Comparison of ENCODE assay signal across 13 cellular contexts in the genomic region with DNA sequence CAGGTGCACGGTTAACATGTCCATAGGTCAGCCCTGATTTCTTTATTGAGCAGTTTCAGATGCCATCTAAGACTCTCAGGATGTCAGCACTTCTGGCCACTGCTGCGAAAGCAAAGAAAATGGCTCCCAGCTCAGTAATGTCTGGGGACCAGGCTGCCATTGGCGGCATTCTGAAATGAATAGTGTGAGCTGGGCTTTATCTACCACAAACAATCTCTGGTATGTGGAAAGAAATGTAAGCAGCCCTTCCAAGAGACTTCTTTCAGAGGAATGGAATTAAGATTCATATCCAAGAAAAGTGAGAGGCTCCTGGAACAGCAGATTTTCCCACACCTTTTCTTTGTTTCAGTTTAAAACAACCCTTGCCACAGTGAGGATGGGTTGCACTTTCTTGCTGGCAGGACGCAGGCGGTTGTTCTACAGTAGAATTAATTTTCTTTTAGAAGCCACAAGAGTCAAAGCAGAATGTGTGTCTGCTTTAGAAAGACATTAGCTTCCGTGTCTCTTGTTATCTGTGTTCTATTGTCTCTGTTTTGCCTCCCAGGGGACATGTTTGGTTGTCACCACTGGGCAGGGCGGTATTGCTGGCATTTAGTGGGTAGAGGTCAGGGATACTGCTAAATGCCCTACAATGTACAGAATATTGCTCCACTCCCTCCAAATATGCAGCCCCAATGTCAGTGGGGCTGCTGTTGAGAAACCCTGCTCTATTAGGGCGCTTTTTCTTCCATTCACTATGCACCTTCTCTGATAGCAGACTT.
DNase-seq lines count a peak whose midpoint lies in the region; ATAC-seq, FAIRE-seq and TF ChIP-seq lines count a peak whose summit lies in the region.
"Had no signal": no experiment of that assay in that cellular context is flagged by ENCODE, and none has a peak within 500 bp of the region (broad histone marks: within the 10 kb centered on the region; RNA-seq: fewer than 3 reads in every experiment).

No MANE protein-coding gene starts in this region.

- ATAC-seq in GM21367 (IDR thresholded peaks at IDR 0.05; ENCODE audit: unreplicated experiment): no peak
- ATAC-seq: stimulated activated memory B cell treated with anti-CD40 and anti-IgM and Interleukin-4, amounts not matched to agents 10 μg/mL and 1 μg/mL and 100 μg/mL, for 72 hours had no signal

- H3K27ac ChIP-seq in testis: no peak overlapping the region

- no peak for TF ChIP-seq POLR2A in testis (IDR thresholded peaks at IDR 0.05)
- TF ChIP-seq POLR2A in GM12891 (IDR thresholded peaks at IDR 0.05; ENCODE audit: low read depth, low read length): no peak

- DNase-seq in EH (ENCODE audit: low read depth) (peak; percentile 93), RPMI7951 (ENCODE audit: low read depth) (peak; percentile 72), fibroblast of the aortic adventitia (ENCODE audit: low read depth) (peak; percentile 94), osteocyte (ENCODE audit: extremely low spot score, unreplicated experiment) (no peak), testis (no peak), HPDE6-E6E7 (ENCODE audit: extremely low spot score) (no peak), GM12891 (ENCODE audit: insufficient read length, low spot score) (no peak)
- DNase-seq: activated B cell treated with CpG ODN at 0.5 μM for 24 hours; activated effector memory CD4-positive, alpha-beta T cell treated with Interleukin-2 at 50 U/mL for 16 hours; NCI-H187 treated with DMSO at 0.1 percent for 48 hours had no signal

- peaks cover 6% of the 10 kb centered on the region for H3K27me3 Mint-ChIP-seq in osteocyte (ENCODE audit: unreplicated experiment)

- TF ChIP-seq CTCF in fibroblast of the aortic adventitia (IDR thresholded peaks at IDR 0.05; ENCODE audit: insufficient read depth, low read length) (no peak), osteocyte (IDR thresholded peaks at IDR 0.05) (no peak), testis (IDR thresholded peaks at IDR 0.05) (no peak)

- peak overlapping the region; percentile 60 for H3K27ac Mint-ChIP-seq in osteocyte (ENCODE audit: unreplicated experiment)
- H3K27ac Mint-ChIP-seq: activated B cell treated with CpG ODN at 0.5 μM for 24 hours; stimulated activated memory B cell treated with anti-CD40 and anti-IgM and Interleukin-4, amounts not matched to agents 10 μg/mL and 1 μg/mL and 100 μg/mL, for 72 hours had no signal

- 73 to 81% methylated on average over 8 of the region's 8 CpGs for whole genome bisulfite sequencing in testis, 2 donors

- no peaks in the 10 kb centered on the region for H3K36me3 Mint-ChIP-seq in osteocyte (ENCODE audit: unreplicated experiment)
- H3K36me3 Mint-ChIP-seq: stimulated activated memory B cell treated with anti-CD40 and anti-IgM and Interleukin-4, amounts not matched to agents 10 μg/mL and 1 μg/mL and 100 μg/mL, for 72 hours had no signal

- peak overlapping the region; percentile 25 for H3K4me3 ChIP-seq in fibroblast of the aortic adventitia (ENCODE audit: low read depth, low read length)
- H3K4me3 ChIP-seq in testis: no peak overlapping the region

- H3K9me3 ChIP-seq in testis: no peaks in the 10 kb centered on the region

- no peaks in the 10 kb centered on the region for H3K36me3 ChIP-seq in testis (ENCODE audit: low read depth, missing control alignments)

- FAIRE-seq in GM12891 (lab: Jason Lieb, UNC): no peak

- peaks cover 12% of the 10 kb centered on the region for H3K4me1 Mint-ChIP-seq in osteocyte (ENCODE audit: unreplicated experiment)
- H3K4me1 Mint-ChIP-seq: activated B cell treated with CpG ODN at 0.5 μM for 24 hours; stimulated activated memory B cell treated with anti-CD40 and anti-IgM and Interleukin-4, amounts not matched to agents 10 μg/mL and 1 μg/mL and 100 μg/mL, for 72 hours had no signal

- H3K4me1 ChIP-seq in testis: no peaks in the 10 kb centered on the region

- H3K4me3 Mint-ChIP-seq in osteocyte (ENCODE audit: unreplicated experiment): no peak overlapping the region
- H3K4me3 Mint-ChIP-seq: activated B cell treated with CpG ODN at 0.5 μM for 24 hours; neural crest cell; stimulated activated memory B cell treated with anti-CD40 and anti-IgM and Interleukin-4, amounts not matched to agents 10 μg/mL and 1 μg/mL and 100 μg/mL, for 72 hours had no signal

- H3K9me3 Mint-ChIP-seq in osteocyte (ENCODE audit: unreplicated experiment): no peaks in the 10 kb centered on the region
- H3K9me3 Mint-ChIP-seq: activated B cell treated with CpG ODN at 0.5 μM for 24 hours had no signal

- no peaks in the 10 kb centered on the region for H3K27me3 ChIP-seq in testis

- intact Hi-C loops in testis (cut with DNase I; ENCODE audit: low total_unique reads): no loop called here

TF ChIP-seq in GM12891, 5 proteins besides CTCF, POLR2A, EP300 and RAD21:
- TF ChIP-seq PAX5 (IDR thresholded peaks at IDR 0.05; ENCODE audit: insufficient read depth, low read length, severe bottlenecking) (no peak), SPI1 (IDR thresholded peaks at IDR 0.05; ENCODE audit: low read depth, low read length) (no peak), POU2F2 (IDR thresholded peaks at IDR 0.05; ENCODE audit: low read depth, low read length) (no peak), TAF1 (IDR thresholded peaks at IDR 0.05; ENCODE audit: low read depth, low read length) (no peak), POLR2AphosphoS5 (IDR thresholded peaks at IDR 0.05; ENCODE audit: low read depth, low read length) (no peak)

Comparison
In these comparisons a context has a peak if more than half of its experiments do, and no peak if none do; other contexts are left out.
1. DNase-seq: peak in EH (single experiment), RPMI7951 (single experiment) and fibroblast of the aortic adventitia (single experiment); none in osteocyte (single experiment), testis (single experiment), HPDE6-E6E7 (single experiment) and GM12891 (single experiment).